In genomic region chr22:20532256-20532993, GRCh38 we compare ENCODE assay signal across 9 cellular contexts. TPM values are rescaled to one million over a fixed set of nuclear protein-coding genes. Genes with fewer than 3 reads are reported as not detected.
DNase-seq lines count a peak whose midpoint lies in the region; ATAC-seq and TF ChIP-seq lines count a peak whose summit lies in the region.
"Had no signal": no experiment of that assay in that cellular context is flagged by ENCODE, and none has a peak within 500 bp of the region (broad histone marks: within the 10 kb centered on the region; RNA-seq: fewer than 3 reads in every experiment).

No MANE protein-coding gene starts in this region.

- POLR2A ChIA-PET in OCI-LY7 (lab: Charles Lee) = interaction anchor here (0.6 kb wide), 1 partner anchor 16 kb away, joined by 6 read pairs; no protein-coding TSS in a partner anchor

- H3K4me3 Mint-ChIP-seq in activated naive CD4-positive, alpha-beta T cell treated with anti-CD3 and anti-CD28 coated beads, Interleukin-2, amount 10 ng/mL, durations not matched to agents 7 days and 5 days = no peak overlapping the region
- H3K4me3 Mint-ChIP-seq in activated naive CD4-positive, alpha-beta T cell treated with anti-CD3 and anti-CD28 coated beads for 36 hours = no peak overlapping the region

- no peak overlapping the region for H3K4me3 ChIP-seq in muscle layer of colon (ENCODE audit: low read depth in 1 of 2, low read length in 2 of 2)
- no peak overlapping the region for H3K4me3 ChIP-seq in upper lobe of left lung
- H3K4me3 ChIP-seq in OCI-LY7 (ENCODE audit: low read depth, low read length, poor library complexity, severe bottlenecking) = no peak overlapping the region

- 77 to 87% methylated on average over 7 to 10 of the region's 10 CpGs for WGBS in upper lobe of left lung, 2 donors

- 0 out of 2 replicates have a peak, but pooled peaks cover 4% of the 10 kb centered on the region for H4K20me1 ChIP-seq in OCI-LY7 (ENCODE audit: insufficient read depth, low read length)

- TF ChIP-seq CTCF in upper lobe of left lung (IDR thresholded peaks at IDR 0.05) (no peak), OCI-LY7 (conservative IDR thresholded peaks at IDR 0.05; ENCODE audit: low read length) (no peak)

- TF ChIP-seq EP300 in upper lobe of left lung (IDR thresholded peaks at IDR 0.05) = no peak

- H3K4me1 Mint-ChIP-seq in activated naive CD4-positive, alpha-beta T cell treated with anti-CD3 and anti-CD28 coated beads, Interleukin-2, amount 10 ng/mL, durations not matched to agents 7 days and 5 days = peaks cover 57% of the 10 kb centered on the region
- H3K4me1 Mint-ChIP-seq in activated naive CD4-positive, alpha-beta T cell treated with anti-CD3 and anti-CD28 coated beads for 36 hours (ENCODE audit: low read depth) = peaks cover 61% of the 10 kb centered on the region

- no peak for TF ChIP-seq POLR2A in upper lobe of left lung (IDR thresholded peaks at IDR 0.05)

- peak overlapping the region; percentile 73 for H3K27ac ChIP-seq in caudate nucleus (ENCODE audit: low read depth, low read length)
- H3K27ac ChIP-seq in muscle layer of colon (ENCODE audit: low read depth, low read length) = peak overlapping the region; percentile 85
- H3K27ac ChIP-seq in upper lobe of left lung = peak overlapping the region; percentile 62 to 82 (median 78)
- no peak overlapping the region for H3K27ac ChIP-seq in OCI-LY7 (ENCODE audit: low read depth, low read length, poor library complexity, severe bottlenecking)

- CTCF ChIA-PET in activated naive CD4-positive, alpha-beta T cell treated with anti-CD3 and anti-CD28 coated beads, Interleukin-2, amount 10 ng/mL, durations not matched to agents 7 days and 5 days (lab: Charles Lee) = interaction anchor here (2.2 kb wide), 1 partner anchor 34 kb away, joined by 5 read pairs; no protein-coding TSS in a partner anchor
- CTCF ChIA-PET in activated naive CD4-positive, alpha-beta T cell treated with anti-CD3 and anti-CD28 coated beads for 36 hours (lab: Charles Lee) = interaction anchor here (0.5 to 2.4 kb wide), 3 partner anchors 32 to 519 kb away, joined by 5 to 16 read pairs (median 5); no protein-coding TSS in a partner anchor
- CTCF ChIA-PET in OCI-LY7 (lab: Charles Lee; ENCODE audit: unreplicated experiment) = interaction anchor here (1.0 kb wide), 1 partner anchor 69 kb away, joined by 3 read pairs; no protein-coding TSS in a partner anchor

- DNase-seq in activated naive CD4-positive, alpha-beta T cell treated with anti-CD3 and anti-CD28 coated beads, Interleukin-2, amount 10 ng/mL, durations not matched to agents 7 days and 5 days = no peak
- DNase-seq in activated naive CD4-positive, alpha-beta T cell treated with anti-CD3 and anti-CD28 coated beads for 36 hours = no peak
- DNase-seq in caudate nucleus (lab: John Stamatoyannopoulos, UW) = no peak
- no peak for DNase-seq in upper lobe of left lung
- DNase-seq in OCI-LY7 (ENCODE audit: low spot score) = no peak
- DNase-seq in SKM-1 (lab: John Stamatoyannopoulos, UW; ENCODE audit: unreplicated experiment) = no peak
- DNase-seq: activated CD4-positive, alpha-beta T cell treated with anti-CD3 and anti-CD28 coated beads, Interleukin-2, amount 50 U/mL, for 1 hour had no signal

- H3K27me3 ChIP-seq in muscle layer of colon (ENCODE audit: control insufficient read depth in 1 of 2, insufficient read depth in 2 of 2, low read length in 2 of 2) = no peaks in the 10 kb centered on the region
- no peaks in the 10 kb centered on the region for H3K27me3 ChIP-seq in upper lobe of left lung

- ATAC-seq in upper lobe of left lung (ENCODE audit: low FRiP score in 2 of 2) = no peak
- ATAC-seq in HG03196 (IDR thresholded peaks at IDR 0.05; ENCODE audit: unreplicated experiment) = no peak

- H3K4me1 ChIP-seq in muscle layer of colon (ENCODE audit: insufficient read depth, low read length) (peaks cover 45% of the 10 kb centered on the region), upper lobe of left lung (peaks cover 44 to 51% (median 47%) of the 10 kb centered on the region in 4 donors), OCI-LY7 (ENCODE audit: insufficient read depth, low read length, poor library complexity, severe bottlenecking) (no peaks in the 10 kb centered on the region)

- no peak overlapping the region for H2AFZ ChIP-seq in OCI-LY7 (ENCODE audit: low read length)

- H3K9me3 Mint-ChIP-seq in activated naive CD4-positive, alpha-beta T cell treated with anti-CD3 and anti-CD28 coated beads, Interleukin-2, amount 10 ng/mL, durations not matched to agents 7 days and 5 days = no peaks in the 10 kb centered on the region
- H3K9me3 Mint-ChIP-seq in activated naive CD4-positive, alpha-beta T cell treated with anti-CD3 and anti-CD28 coated beads for 36 hours = no peaks in the 10 kb centered on the region

- H3K36me3 Mint-ChIP-seq in activated naive CD4-positive, alpha-beta T cell treated with anti-CD3 and anti-CD28 coated beads, Interleukin-2, amount 10 ng/mL, durations not matched to agents 7 days and 5 days = peaks cover 36% of the 10 kb centered on the region
- H3K36me3 Mint-ChIP-seq in activated naive CD4-positive, alpha-beta T cell treated with anti-CD3 and anti-CD28 coated beads for 36 hours (ENCODE audit: low read depth) = peaks cover 14% of the 10 kb centered on the region

- BruUV-seq in OCI-LY7 (replicated peaks; lab: Mats Ljungman, UMichigan) = no TSS peak

- no peaks in the 10 kb centered on the region for H3K9me2 ChIP-seq in OCI-LY7 (ENCODE audit: insufficient read depth, low read length)

- H3K27ac Mint-ChIP-seq in activated naive CD4-positive, alpha-beta T cell treated with anti-CD3 and anti-CD28 coated beads, Interleukin-2, amount 10 ng/mL, durations not matched to agents 7 days and 5 days = peak overlapping the region; percentile 47
- H3K27ac Mint-ChIP-seq in activated naive CD4-positive, alpha-beta T cell treated with anti-CD3 and anti-CD28 coated beads for 36 hours = no peak overlapping the region

- H3K9me3 ChIP-seq in muscle layer of colon (ENCODE audit: low read length) (no peaks in the 10 kb centered on the region), upper lobe of left lung (no peaks in the 10 kb centered on the region), OCI-LY7 (ENCODE audit: low read length) (no peaks in the 10 kb centered on the region)

- H3K9ac ChIP-seq in muscle layer of colon (ENCODE audit: low read length) = no peak overlapping the region

- H3K79me2 ChIP-seq in OCI-LY7 (ENCODE audit: insufficient read depth, low read depth, low read length) = no peaks in the 10 kb centered on the region

- H3K36me3 ChIP-seq in muscle layer of colon (ENCODE audit: insufficient read depth, low read length) (peaks cover 5% of the 10 kb centered on the region), upper lobe of left lung (peaks cover 3 to 32% (median 15%) of the 10 kb centered on the region in 4 donors), OCI-LY7 (ENCODE audit: insufficient read depth, low read length) (peaks cover 59% of the 10 kb centered on the region)

- intact Hi-C loops in activated naive CD4-positive, alpha-beta T cell treated with anti-CD3 and anti-CD28 coated beads for 36 hours (cut with micrococcal nuclease) = no loop called here
- intact Hi-C loops in OCI-LY7 (cut with micrococcal nuclease; ENCODE audit: unreplicated experiment) = no loop called here

- no peak overlapping the region for H3K4me2 ChIP-seq in OCI-LY7 (ENCODE audit: low read length)

- H3K27me3 Mint-ChIP-seq in activated naive CD4-positive, alpha-beta T cell treated with anti-CD3 and anti-CD28 coated beads, Interleukin-2, amount 10 ng/mL, durations not matched to agents 7 days and 5 days = no peaks in the 10 kb centered on the region
- no peaks in the 10 kb centered on the region for H3K27me3 Mint-ChIP-seq in activated naive CD4-positive, alpha-beta T cell treated with anti-CD3 and anti-CD28 coated beads for 36 hours (ENCODE audit: low read depth)

RNA-seq across cellular contexts. Expression of gene MED15, which starts 25.0 kb away (rescaled TPM):
- 100 to 1,000 TPM in 1 of 2 experiments, 10 to 100 TPM in 1; 94.7 to 108 TPM for total RNA-seq in activated naive CD4-positive, alpha-beta T cell treated with anti-CD3 and anti-CD28 coated beads for 36 hours
- total RNA-seq in upper lobe of left lung (100 to 1,000 TPM in 4 of 6 donors, 10 to 100 TPM in 2; 64.2 to 170 (median 123) TPM), OCI-LY7 (2022) (62.5 and 79.2 TPM in 2 replicates)
- 26.7 and 28.7 TPM in 2 replicates for total RNA-seq in OCI-LY7 (2014; rRNA removed; shearing (Covaris generic))

RNA-seq across cellular contexts. Expression of gene KLHL22, which starts 36.8 kb away (rescaled TPM):
- total RNA-seq in activated naive CD4-positive, alpha-beta T cell treated with anti-CD3 and anti-CD28 coated beads for 36 hours = 10 to 100 TPM; 10.1 to 11.7 TPM
- 10 to 100 TPM; 17.5 to 48.2 (median 22.7) TPM for total RNA-seq in upper lobe of left lung
- total RNA-seq in OCI-LY7 (2014; rRNA removed; shearing (Covaris generic)) = 11.4 and 14.8 TPM in 2 replicates
- total RNA-seq in OCI-LY7 (2022) = 32.9 and 38.1 TPM in 2 replicates
